15 cellular contexts compared by ENCODE assay signal in genomic region chr1:233656032-233656620, GRCh38. TPM values are rescaled to one million over a fixed set of nuclear protein-coding genes. Genes with fewer than 3 reads are reported as not detected.
DNase-seq lines count a peak whose midpoint lies in the region; ATAC-seq, FAIRE-seq and TF ChIP-seq lines count a peak whose summit lies in the region.
"Had no signal": no experiment of that assay in that cellular context is flagged by ENCODE, and none has a peak within 500 bp of the region (broad histone marks: within the 10 kb centered on the region; RNA-seq: fewer than 3 reads in every experiment).

No MANE protein-coding gene starts in this region.

- TF ChIP-seq EP300 in A549 (IDR thresholded peaks at IDR 0.05) = no peak

- no peaks in the 10 kb centered on the region for H3K27me3 ChIP-seq in dorsolateral prefrontal cortex
- H3K27me3 ChIP-seq: Peyer's patch had no signal

- TF ChIP-seq POLR2A in A549 (IDR thresholded peaks at IDR 0.05; ENCODE audit: low read length) = no peak

- H3K4me2 ChIP-seq in A549 = peak overlapping the region; percentile 68

- no peaks in the 10 kb centered on the region for H3K9me3 ChIP-seq in A549
- H3K9me3 ChIP-seq: Peyer's patch had no signal

- DNase-seq in A549 (ENCODE audit: low read depth in 1 of 2, low spot score in 1 of 2) (no peak), Caki2 (ENCODE audit: low read depth) (peak; percentile 28), NCI-H446 treated with DMSO at 0.1 percent for 48 hours (lab: John Stamatoyannopoulos, UW) (peak; percentile 59), dorsolateral prefrontal cortex (no peak), NCI-H526 (lab: John Stamatoyannopoulos, UW) (no peak)
- no peak for DNase-seq in stimulated activated CD4-positive, alpha-beta T cell treated with anti-CD3 and anti-CD28 coated beads, Interleukin-12 subunit alpha, Interleukin-12 subunit beta, amount 100 ng/mL, for 4 hours
- DNase-seq: activated gamma-delta T cell; Kasumi-1; kidney glomerular epithelial cell; NCI-H226; Peyer's patch; stimulated activated naive CD4-positive, alpha-beta T cell had no signal

- in situ Hi-C loops in Caki2 (cut with HindIII; ENCODE audit: low pct_unique_long_range_greater_than_20kb, low sequenced_read_pairs) = no loop called here

- H3K27ac ChIP-seq in A549 (peak overlapping the region; percentile 25 to 59; a peak in 4 of 6 replicates), dorsolateral prefrontal cortex (peak overlapping the region; percentile 5 to 91 (median 69))
- H3K27ac ChIP-seq: HL-60 had no signal

- no peak for ATAC-seq in A549
- ATAC-seq in HG03342 (IDR thresholded peaks at IDR 0.05; ENCODE audit: unreplicated experiment) = no peak

- H3K4me3 ChIP-seq in A549 (no peak overlapping the region), dorsolateral prefrontal cortex (no peak overlapping the region)
- H3K4me3 ChIP-seq: Peyer's patch had no signal

- CTCF ChIA-PET in A549 (lab: Yijun Ruan, JAX) = interaction anchor here (0.5 to 2.4 kb wide), 3 partner anchors 35 to 216 kb away, joined by 3 to 7 read pairs (median 6); no protein-coding TSS in a partner anchor

- no peak for TF ChIP-seq RAD21 in A549 (conservative IDR thresholded peaks at IDR 0.05 in 1 of 2, IDR thresholded peaks at IDR 0.05 in 1 of 2)

- intact Hi-C loops in dorsolateral prefrontal cortex (cut with DNase I) = no loop called here

- WGBS in A549 (ENCODE audit: missing lambda C conversion rate) = 85% methylated on average over 5 of the region's 5 CpGs

- TF ChIP-seq CTCF in A549 (IDR thresholded peaks at IDR 0.05) (no peak), dorsolateral prefrontal cortex (IDR thresholded peaks at IDR 0.05 in 54 of 56, conservative IDR thresholded peaks at IDR 0.05 in 2 of 56; ENCODE audit: low read depth in 1 of 56, partially characterized antibody in 56 of 56) (no peak)

- POLR2A ChIA-PET in A549 (lab: Yijun Ruan, JAX) = no interaction called here

- H3K4me1 ChIP-seq in A549 = peaks cover 36% of the 10 kb centered on the region
- H3K4me1 ChIP-seq: Peyer's patch had no signal

- FAIRE-seq in A549 (lab: Jason Lieb, UNC) = no peak
- FAIRE-seq: urothelium cell line had no signal

TF ChIP-seq in A549, 52 proteins besides CTCF, POLR2A, EP300 and RAD21:
- TF ChIP-seq, protein P1, sequence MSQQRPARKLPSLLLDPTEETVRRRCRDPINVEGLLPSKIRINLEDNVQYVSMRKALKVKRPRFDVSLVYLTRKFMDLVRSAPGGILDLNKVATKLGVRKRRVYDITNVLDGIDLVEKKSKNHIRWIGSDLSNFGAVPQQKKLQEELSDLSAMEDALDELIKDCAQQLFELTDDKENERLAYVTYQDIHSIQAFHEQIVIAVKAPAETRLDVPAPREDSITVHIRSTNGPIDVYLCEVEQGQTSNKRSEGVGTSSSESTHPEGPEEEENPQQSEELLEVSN (IDR thresholded peaks at IDR 0.05; ENCODE audit: borderline replicate concordance, low read depth) = no peak
- peak; percentile 3; the same call in 1 of the 2 replicates for TF ChIP-seq JUNB (IDR thresholded peaks at IDR 0.05)

RNA-seq across cellular contexts. Expression of gene KCNK1, which starts 42.2 kb away (rescaled TPM):
- polyA plus RNA-seq in A549 (2011; rRNA removed) = 11.8 and 14.7 TPM in 2 replicates
- polyA plus RNA-seq in A549 (2012; cell fraction: cytosol; rRNA removed) = 7.5 and 10.0 TPM in 2 replicates
- 7.4 and 11.2 TPM in 2 replicates for polyA plus RNA-seq in A549 (2012; cell fraction: nucleus; rRNA removed)
- 6.2 to 8.4 TPM (median 6.3 TPM) in 3 replicates for polyA plus RNA-seq in A549 (2017; fragmentation: RNase III; extraction: RNeasy Plus Mini Kit Qiagen cat#74134 plus additional on column Dnase treatment)
- 8.4 and 13.9 TPM in 2 replicates for polyA minus RNA-seq in A549 (2011; rRNA and poly(A)+ RNA removed)
- total RNA-seq in Caki2 (2014; rRNA removed; shearing (Covaris generic); ENCODE audit: low replicate concordance) = 36.3 and 39.1 TPM in 2 replicates
- total RNA-seq in dorsolateral prefrontal cortex = 100 to 1,000 TPM in 12 of 120 experiments, 10 to 100 TPM in 108; 32.0 to 140 (median 72.4) TPM

Comparison
In these comparisons a context has a peak if more than half of its experiments do, and no peak if none do; other contexts are left out.
1. DNase-seq: peak in Caki2 (single experiment) and NCI-H446 treated with DMSO at 0.1 percent for 48 hours (single experiment); none in A549 (0 of 2), dorsolateral prefrontal cortex (0 of 10), NCI-H526 (0 of 2) and stimulated activated CD4-positive, alpha-beta T cell treated with anti-CD3 and anti-CD28 coated beads, Interleukin-12 subunit alpha, Interleukin-12 subunit beta, amount 100 ng/mL, for 4 hours (single experiment).